In the genomic region with DNA sequence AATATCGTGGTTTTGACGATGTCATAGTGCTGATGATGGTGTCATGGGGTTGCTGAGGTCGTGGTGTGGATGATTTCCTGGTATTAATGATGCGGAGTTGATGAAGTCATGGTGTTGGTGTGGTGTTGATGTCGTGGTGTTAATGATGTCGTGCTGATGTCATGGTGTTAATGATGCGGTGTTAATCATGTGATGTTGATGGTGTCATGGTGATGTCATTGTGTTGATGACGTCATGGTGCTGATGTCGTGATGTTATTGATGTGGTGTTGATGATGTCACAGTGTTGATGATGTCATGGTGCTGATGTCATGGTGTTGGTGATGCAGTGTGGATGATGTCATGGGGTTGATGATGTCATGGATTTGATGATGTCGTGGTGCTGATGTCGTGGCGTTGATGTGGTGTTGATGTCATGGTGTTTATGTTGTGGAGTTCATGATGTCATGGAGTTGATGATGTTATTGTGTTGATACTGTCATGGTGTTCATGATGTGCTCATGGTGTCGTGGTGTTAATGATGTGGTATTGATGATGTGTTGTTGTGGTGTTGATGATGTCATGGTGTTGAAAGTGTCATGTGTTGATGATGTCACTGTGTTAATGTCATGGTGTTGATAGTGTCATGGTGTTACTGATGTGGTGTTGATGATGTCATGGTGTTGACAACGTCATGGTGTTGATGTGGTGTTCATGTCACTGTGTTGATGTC, we compare ENCODE assay signal across 1 cellular context.
TF ChIP-seq lines count a peak whose summit lies in the region.

No MANE protein-coding gene starts in this region.

TF ChIP-seq in K562, 482 proteins besides CTCF, POLR2A, EP300 and RAD21 (continued from another document):
- TF ChIP-seq, protein P1, sequence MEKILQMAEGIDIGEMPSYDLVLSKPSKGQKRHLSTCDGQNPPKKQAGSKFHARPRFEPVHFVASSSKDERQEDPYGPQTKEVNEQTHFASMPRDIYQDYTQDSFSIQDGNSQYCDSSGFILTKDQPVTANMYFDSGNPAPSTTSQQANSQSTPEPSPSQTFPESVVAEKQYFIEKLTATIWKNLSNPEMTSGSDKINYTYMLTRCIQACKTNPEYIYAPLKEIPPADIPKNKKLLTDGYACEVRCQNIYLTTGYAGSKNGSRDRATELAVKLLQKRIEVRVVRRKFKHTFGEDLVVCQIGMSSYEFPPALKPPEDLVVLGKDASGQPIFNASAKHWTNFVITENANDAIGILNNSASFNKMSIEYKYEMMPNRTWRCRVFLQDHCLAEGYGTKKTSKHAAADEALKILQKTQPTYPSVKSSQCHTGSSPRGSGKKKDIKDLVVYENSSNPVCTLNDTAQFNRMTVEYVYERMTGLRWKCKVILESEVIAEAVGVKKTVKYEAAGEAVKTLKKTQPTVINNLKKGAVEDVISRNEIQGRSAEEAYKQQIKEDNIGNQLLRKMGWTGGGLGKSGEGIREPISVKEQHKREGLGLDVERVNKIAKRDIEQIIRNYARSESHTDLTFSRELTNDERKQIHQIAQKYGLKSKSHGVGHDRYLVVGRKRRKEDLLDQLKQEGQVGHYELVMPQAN (IDR thresholded peaks at IDR 0.05; ENCODE audit: borderline replicate concordance): peak; percentile 60; the same call in 1 of the 2 replicates
- TF ChIP-seq FOXK2 (conservative IDR thresholded peaks at IDR 0.05 in 1 of 2, IDR thresholded peaks at IDR 0.05 in 1 of 2; ENCODE audit: low read depth in 2 of 2): peak in 1 of 2 experiments; percentile 73; a peak in 3 of 4 replicates
- TF ChIP-seq, protein P2, sequence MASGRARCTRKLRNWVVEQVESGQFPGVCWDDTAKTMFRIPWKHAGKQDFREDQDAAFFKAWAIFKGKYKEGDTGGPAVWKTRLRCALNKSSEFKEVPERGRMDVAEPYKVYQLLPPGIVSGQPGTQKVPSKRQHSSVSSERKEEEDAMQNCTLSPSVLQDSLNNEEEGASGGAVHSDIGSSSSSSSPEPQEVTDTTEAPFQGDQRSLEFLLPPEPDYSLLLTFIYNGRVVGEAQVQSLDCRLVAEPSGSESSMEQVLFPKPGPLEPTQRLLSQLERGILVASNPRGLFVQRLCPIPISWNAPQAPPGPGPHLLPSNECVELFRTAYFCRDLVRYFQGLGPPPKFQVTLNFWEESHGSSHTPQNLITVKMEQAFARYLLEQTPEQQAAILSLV (tag; IDR thresholded peaks at IDR 0.05): peak; percentile 58
- no peak for TF ChIP-seq ZNF274 (IDR thresholded peaks at IDR 0.05; ENCODE audit: borderline replicate concordance, low read depth, low read length)
- peak; percentile 9; the same call in 1 of the 2 replicates for TF ChIP-seq MYBL2 (IDR thresholded peaks at IDR 0.05; ENCODE audit: low read depth)
- no peak for TF ChIP-seq MYBL2 (CRISPR knock-in tag; IDR thresholded peaks at IDR 0.05; ENCODE audit: borderline replicate concordance)
- TF ChIP-seq, protein P3, sequence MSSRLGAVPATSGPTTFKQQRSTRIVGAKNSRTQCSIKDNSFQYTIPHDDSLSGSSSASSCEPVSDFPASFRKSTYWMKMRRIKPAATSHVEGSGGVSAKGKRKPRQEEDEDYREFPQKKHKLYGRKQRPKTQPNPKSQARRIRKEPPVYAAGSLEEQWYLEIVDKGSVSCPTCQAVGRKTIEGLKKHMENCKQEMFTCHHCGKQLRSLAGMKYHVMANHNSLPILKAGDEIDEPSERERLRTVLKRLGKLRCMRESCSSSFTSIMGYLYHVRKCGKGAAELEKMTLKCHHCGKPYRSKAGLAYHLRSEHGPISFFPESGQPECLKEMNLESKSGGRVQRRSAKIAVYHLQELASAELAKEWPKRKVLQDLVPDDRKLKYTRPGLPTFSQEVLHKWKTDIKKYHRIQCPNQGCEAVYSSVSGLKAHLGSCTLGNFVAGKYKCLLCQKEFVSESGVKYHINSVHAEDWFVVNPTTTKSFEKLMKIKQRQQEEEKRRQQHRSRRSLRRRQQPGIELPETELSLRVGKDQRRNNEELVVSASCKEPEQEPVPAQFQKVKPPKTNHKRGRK (tag; IDR thresholded peaks at IDR 0.05): no peak
- TF ChIP-seq, protein P4, sequence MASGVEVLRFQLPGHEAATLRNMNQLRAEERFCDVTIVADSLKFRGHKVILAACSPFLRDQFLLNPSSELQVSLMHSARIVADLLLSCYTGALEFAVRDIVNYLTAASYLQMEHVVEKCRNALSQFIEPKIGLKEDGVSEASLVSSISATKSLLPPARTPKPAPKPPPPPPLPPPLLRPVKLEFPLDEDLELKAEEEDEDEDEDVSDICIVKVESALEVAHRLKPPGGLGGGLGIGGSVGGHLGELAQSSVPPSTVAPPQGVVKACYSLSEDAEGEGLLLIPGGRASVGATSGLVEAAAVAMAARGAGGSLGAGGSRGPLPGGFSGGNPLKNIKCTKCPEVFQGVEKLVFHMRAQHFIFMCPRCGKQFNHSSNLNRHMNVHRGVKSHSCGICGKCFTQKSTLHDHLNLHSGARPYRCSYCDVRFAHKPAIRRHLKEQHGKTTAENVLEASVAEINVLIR (CRISPR knock-in tag; IDR thresholded peaks at IDR 0.05): peak; percentile 87
- peak; percentile 97 for TF ChIP-seq NBN (IDR thresholded peaks at IDR 0.05; ENCODE audit: low read depth)
- no peak for TF ChIP-seq SMAD1 (IDR thresholded peaks at IDR 0.05; ENCODE audit: low read depth, low read length, partially characterized antibody)
